ENCODE assay signal across 1 cellular context in the genomic region with DNA sequence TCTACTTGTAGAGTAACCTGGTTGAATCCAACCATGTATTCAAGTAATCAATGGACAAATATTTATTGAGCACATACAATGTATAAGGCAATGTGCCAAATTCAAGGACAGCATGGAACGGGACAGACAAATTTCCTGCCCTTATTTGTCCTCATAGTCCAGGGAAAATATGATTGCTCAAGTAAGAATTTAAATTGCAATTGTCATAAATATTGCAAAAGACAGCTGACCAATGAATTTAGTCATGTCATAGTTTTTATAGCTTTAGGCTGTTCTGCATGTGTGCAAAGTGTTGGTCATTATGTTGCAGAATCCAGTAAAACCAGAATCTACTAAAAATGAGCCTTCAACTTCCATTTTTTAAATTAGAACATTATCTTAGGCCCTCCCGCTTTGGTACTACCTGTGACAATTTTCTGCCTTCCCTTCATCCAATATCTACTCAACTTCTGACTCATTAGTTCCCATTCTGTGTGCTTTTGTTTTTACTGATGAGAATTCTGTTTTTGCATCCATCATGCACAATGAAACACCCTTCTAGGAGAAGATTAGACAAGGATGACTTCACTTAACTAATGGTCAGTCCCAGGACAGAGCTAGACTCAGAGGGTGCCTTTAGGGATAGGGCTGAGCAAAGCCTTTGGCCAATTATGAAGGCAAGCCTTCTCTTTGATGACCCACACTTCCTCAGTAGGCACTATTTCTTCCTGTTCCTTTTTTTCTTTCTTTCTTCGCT.
TF ChIP-seq lines count a peak whose summit lies in the region.

No MANE protein-coding gene starts in this region.

TF ChIP-seq in IMR-90, 13 proteins besides CTCF, POLR2A, EP300 and RAD21:
- TF ChIP-seq, protein P1, sequence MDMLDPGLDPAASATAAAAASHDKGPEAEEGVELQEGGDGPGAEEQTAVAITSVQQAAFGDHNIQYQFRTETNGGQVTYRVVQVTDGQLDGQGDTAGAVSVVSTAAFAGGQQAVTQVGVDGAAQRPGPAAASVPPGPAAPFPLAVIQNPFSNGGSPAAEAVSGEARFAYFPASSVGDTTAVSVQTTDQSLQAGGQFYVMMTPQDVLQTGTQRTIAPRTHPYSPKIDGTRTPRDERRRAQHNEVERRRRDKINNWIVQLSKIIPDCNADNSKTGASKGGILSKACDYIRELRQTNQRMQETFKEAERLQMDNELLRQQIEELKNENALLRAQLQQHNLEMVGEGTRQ (IDR thresholded peaks at IDR 0.05; ENCODE audit: low read depth, low read length) = no peak
- peak; percentile 7; the same call in 1 of the 2 replicates for TF ChIP-seq NFE2L2 (IDR thresholded peaks at IDR 0.05; ENCODE audit: low read depth, low read length)
- TF ChIP-seq CEBPB (IDR thresholded peaks at IDR 0.05; ENCODE audit: low read depth, low read length) = peak; percentile 24; the same call in 1 of the 2 replicates
- TF ChIP-seq MAFK (IDR thresholded peaks at IDR 0.05; ENCODE audit: low read depth, low read length) = no peak
